In genomic region chr7:150858236-150859197, GRCh38 we compare ENCODE assay signal across 21 cellular contexts. TPM values are rescaled to one million over a fixed set of nuclear protein-coding genes. Genes with fewer than 3 reads are reported as not detected.
"Had no signal": no experiment of that assay in that cellular context is flagged by ENCODE, and none has a peak within 500 bp of the region (broad histone marks: within the 10 kb centered on the region; RNA-seq: fewer than 3 reads in every experiment).

No MANE protein-coding gene starts in this region.

- H3K27me3 ChIP-seq: testis had no signal

- H3K4me1 Mint-ChIP-seq: activated B cell treated with CpG ODN at 0.5 μM for 24 hours; activated CD4-positive, alpha-beta T cell treated with anti-CD3 and anti-CD28 coated beads, Interleukin-2, amount 10 ng/mL, durations not matched to agents 24 days and 14 days had no signal

- H3K27ac ChIP-seq: epithelial cell of prostate, lower lobe of right lung, testis had no signal

- H3K4me3 ChIP-seq: lower lobe of right lung, testis had no signal

- H3K36me3 Mint-ChIP-seq: activated naive CD8-positive, alpha-beta T cell; mesothelial cell of epicardium; type B pancreatic cell had no signal

- H3K9me3 ChIP-seq: lower lobe of right lung, testis had no signal

- H3K27ac Mint-ChIP-seq: activated B cell treated with CpG ODN at 0.5 μM for 24 hours; activated CD4-positive, alpha-beta T cell treated with anti-CD3 and anti-CD28 coated beads, Interleukin-2, amount 10 ng/mL, durations not matched to agents 24 days and 14 days; activated CD8-positive, alpha-beta T cell treated with anti-CD3 and anti-CD28 coated beads, Interleukin-2, amount 10 ng/mL, durations not matched to agents 7 days and 5 days; activated naive CD8-positive, alpha-beta T cell; effector memory CD8-positive, alpha-beta T cell; mesothelial cell of epicardium; progenitor cell of endocrine pancreas; type B pancreatic cell had no signal

- DNase-seq: activated B cell treated with CpG ODN at 0.5 μM for 24 hours; activated CD4-positive, alpha-beta T cell treated with anti-CD3 and anti-CD28 coated beads, Interleukin-2, amount 10 ng/mL, durations not matched to agents 24 days and 14 days; activated gamma-delta T cell; dermis blood vessel endothelial cell; effector memory CD8-positive, alpha-beta T cell; foreskin melanocyte; glutamatergic neuron; hippocampal formation; lower lobe of right lung; testis had no signal

- H3K36me3 ChIP-seq: lower lobe of right lung had no signal

- H3K9me3 Mint-ChIP-seq: activated B cell treated with CpG ODN at 0.5 μM for 24 hours; activated CD4-positive, alpha-beta T cell treated with anti-CD3 and anti-CD28 coated beads, Interleukin-2, amount 10 ng/mL, durations not matched to agents 24 days and 14 days; effector memory CD8-positive, alpha-beta T cell; type B pancreatic cell had no signal

- H3K4me1 ChIP-seq: lower lobe of right lung, testis had no signal

- H3K27me3 Mint-ChIP-seq: progenitor cell of endocrine pancreas had no signal

- H3K4me3 Mint-ChIP-seq: activated B cell treated with CpG ODN at 0.5 μM for 24 hours; activated CD4-positive, alpha-beta T cell treated with anti-CD3 and anti-CD28 coated beads, Interleukin-2, amount 10 ng/mL, durations not matched to agents 24 days and 14 days; activated CD8-positive, alpha-beta T cell treated with anti-CD3 and anti-CD28 coated beads, Interleukin-2, amount 10 ng/mL, durations not matched to agents 7 days and 5 days; activated naive CD8-positive, alpha-beta T cell; effector memory CD8-positive, alpha-beta T cell; mesothelial cell of epicardium; type B pancreatic cell had no signal

- ATAC-seq: activated CD8-positive, alpha-beta T cell treated with anti-CD3 and anti-CD28 coated beads, Interleukin-2, amount 10 ng/mL, durations not matched to agents 7 days and 5 days; effector memory CD8-positive, alpha-beta T cell; left colon; lower lobe of right lung had no signal

RNA-seq across cellular contexts. Expression of gene AOC1, which starts 6.2 kb away (rescaled TPM):
- total RNA-seq: activated B cell treated with CpG ODN at 0.5 μM for 24 hours; activated CD4-positive, alpha-beta T cell treated with anti-CD3 and anti-CD28 coated beads, Interleukin-2, amount 10 ng/mL, durations not matched to agents 24 days and 14 days; activated CD8-positive, alpha-beta T cell treated with anti-CD3 and anti-CD28 coated beads, Interleukin-2, amount 10 ng/mL, durations not matched to agents 7 days and 5 days; dermis blood vessel endothelial cell; fibroblast of lung; mesothelial cell of epicardium; omental fat pad; T-helper 2 cell treated with Interferon-gamma antibody and Interleukin-4, amounts not matched to agents 100 ng/mL and 5 ng/mL, for 36 hours had no signal

RNA-seq across cellular contexts. Expression of gene TMEM176A, which starts 57.9 kb away (rescaled TPM):
- total RNA-seq: activated B cell treated with CpG ODN at 0.5 μM for 24 hours; activated CD4-positive, alpha-beta T cell treated with anti-CD3 and anti-CD28 coated beads, Interleukin-2, amount 10 ng/mL, durations not matched to agents 24 days and 14 days; activated CD8-positive, alpha-beta T cell treated with anti-CD3 and anti-CD28 coated beads, Interleukin-2, amount 10 ng/mL, durations not matched to agents 7 days and 5 days; dermis blood vessel endothelial cell; SK-MEL-5; T-helper 2 cell treated with Interferon-gamma antibody and Interleukin-4, amounts not matched to agents 100 ng/mL and 5 ng/mL, for 36 hours had no signal

RNA-seq across cellular contexts. Expression of gene TMEM176B, which starts 58.4 kb away (rescaled TPM):
- total RNA-seq: activated CD4-positive, alpha-beta T cell treated with anti-CD3 and anti-CD28 coated beads, Interleukin-2, amount 10 ng/mL, durations not matched to agents 24 days and 14 days; activated CD8-positive, alpha-beta T cell treated with anti-CD3 and anti-CD28 coated beads, Interleukin-2, amount 10 ng/mL, durations not matched to agents 7 days and 5 days; dermis blood vessel endothelial cell; T-helper 2 cell treated with Interferon-gamma antibody and Interleukin-4, amounts not matched to agents 100 ng/mL and 5 ng/mL, for 36 hours had no signal
